In genomic region chr4:52096048-52096447, GRCh38 we compare ENCODE assay signal across 32 cellular contexts. TPM values are rescaled to one million over a fixed set of nuclear protein-coding genes. Genes with fewer than 3 reads are reported as not detected.
DNase-seq lines count a peak whose midpoint lies in the region; ATAC-seq and TF ChIP-seq lines count a peak whose summit lies in the region.
"Had no signal": no experiment of that assay in that cellular context is flagged by ENCODE, and none has a peak within 500 bp of the region (broad histone marks: within the 10 kb centered on the region; RNA-seq: fewer than 3 reads in every experiment).

No MANE protein-coding gene starts in this region.

- H3K27me3 Mint-ChIP-seq in activated CD4-positive, alpha-beta T cell treated with anti-CD3 and anti-CD28 coated beads, Interleukin-2, amount 10 ng/mL, durations not matched to agents 7 days and 5 days, result no peaks in the 10 kb centered on the region

- no peak overlapping the region for H3K23ac ChIP-seq in trophoblast cell (ENCODE audit: low read length)

- no peak overlapping the region for H4K8ac ChIP-seq in trophoblast cell (ENCODE audit: low read depth, low read length)

- no peaks in the 10 kb centered on the region for H3K27me3 ChIP-seq in trophoblast cell (ENCODE audit: insufficient read depth, low read length)
- H3K27me3 ChIP-seq: esophagus muscularis mucosa, Peyer's patch, stomach had no signal

- no peak overlapping the region for H2AK5ac ChIP-seq in trophoblast cell (ENCODE audit: low read length)

- no peaks in the 10 kb centered on the region for H3K4me1 Mint-ChIP-seq in activated CD4-positive, alpha-beta T cell treated with anti-CD3 and anti-CD28 coated beads, Interleukin-2, amount 10 ng/mL, durations not matched to agents 7 days and 5 days
- H3K4me1 Mint-ChIP-seq: activated T-helper 17 cell treated with anti-CD3 and anti-CD28 coated beads, Interleukin-2, amount 50 U/mL, for 72 hours; IgD-negative memory B cell; immature natural killer cell; naive thymus-derived CD4-positive, alpha-beta T cell had no signal

- no peaks in the 10 kb centered on the region for H3K9me3 Mint-ChIP-seq in activated CD4-positive, alpha-beta T cell treated with anti-CD3 and anti-CD28 coated beads, Interleukin-2, amount 10 ng/mL, durations not matched to agents 7 days and 5 days
- H3K9me3 Mint-ChIP-seq: activated T-helper 17 cell treated with anti-CD3 and anti-CD28 coated beads, Interleukin-2, amount 50 U/mL, for 72 hours had no signal

- H3K4me2 ChIP-seq in trophoblast cell (ENCODE audit: low read length), result no peak overlapping the region

- POLR2A ChIA-PET in activated CD4-positive, alpha-beta T cell treated with anti-CD3 and anti-CD28 coated beads, Interleukin-2, amount 10 ng/mL, durations not matched to agents 7 days and 5 days (lab: Charles Lee), result no interaction called here

- no peak for ATAC-seq in HG03175 (IDR thresholded peaks at IDR 0.05; ENCODE audit: unreplicated experiment)
- ATAC-seq: activated T-helper 17 cell treated with anti-CD3 and anti-CD28 coated beads, Interleukin-2, amount 50 U/mL, for 72 hours; effector memory CD8-positive, alpha-beta T cell; naive thymus-derived CD4-positive, alpha-beta T cell had no signal

- H2AFZ ChIP-seq in trophoblast cell (ENCODE audit: insufficient read depth, low read length, poor library complexity), result no peak overlapping the region

- no peaks in the 10 kb centered on the region for H3K4me1 ChIP-seq in trophoblast cell (ENCODE audit: control insufficient read depth in 1 of 2, insufficient read depth in 2 of 2, low read length in 2 of 2)
- H3K4me1 ChIP-seq: Peyer's patch, SJCRH30, stomach had no signal

- H3K4me3 Mint-ChIP-seq in activated CD4-positive, alpha-beta T cell treated with anti-CD3 and anti-CD28 coated beads, Interleukin-2, amount 10 ng/mL, durations not matched to agents 7 days and 5 days, result no peak overlapping the region
- H3K4me3 Mint-ChIP-seq: activated T-helper 17 cell treated with anti-CD3 and anti-CD28 coated beads, Interleukin-2, amount 50 U/mL, for 72 hours; effector memory CD8-positive, alpha-beta T cell; IgD-negative memory B cell; immature natural killer cell; naive thymus-derived CD4-positive, alpha-beta T cell had no signal

- no peak overlapping the region for H3K27ac Mint-ChIP-seq in activated CD4-positive, alpha-beta T cell treated with anti-CD3 and anti-CD28 coated beads, Interleukin-2, amount 10 ng/mL, durations not matched to agents 7 days and 5 days
- H3K27ac Mint-ChIP-seq: activated T-helper 17 cell treated with anti-CD3 and anti-CD28 coated beads, Interleukin-2, amount 50 U/mL, for 72 hours; effector memory CD8-positive, alpha-beta T cell; IgD-negative memory B cell; immature natural killer cell; naive thymus-derived CD4-positive, alpha-beta T cell had no signal

- H3K9me3 ChIP-seq in trophoblast cell (ENCODE audit: insufficient read depth, low read depth, low read length), result peaks cover 2% of the 10 kb centered on the region
- H3K9me3 ChIP-seq: esophagus muscularis mucosa, left ventricle myocardium inferior, Peyer's patch, SJCRH30, stomach, tibial artery had no signal

- H2BK12ac ChIP-seq in trophoblast cell (ENCODE audit: low read length), result no peak overlapping the region

- no peak overlapping the region for H3K4ac ChIP-seq in trophoblast cell (ENCODE audit: low read depth, low read length)

- H3K27ac ChIP-seq in trophoblast cell (ENCODE audit: low read depth, low read length), result no peak overlapping the region
- H3K27ac ChIP-seq: C4-2B, coronary artery, esophagus muscularis mucosa, left ventricle myocardium inferior, Peyer's patch, SJCRH30, skin epidermis, stomach, tibial artery had no signal

- no peaks in the 10 kb centered on the region for H3K36me3 ChIP-seq in trophoblast cell (ENCODE audit: control insufficient read depth in 1 of 2, insufficient read depth in 2 of 2, low read length in 2 of 2)
- H3K36me3 ChIP-seq: esophagus muscularis mucosa, left ventricle myocardium inferior, Peyer's patch, SJCRH30, stomach, tibial artery had no signal

- H4K91ac ChIP-seq in trophoblast cell (ENCODE audit: low read depth, low read length), result no peak overlapping the region

- no peak overlapping the region for H3K14ac ChIP-seq in trophoblast cell (ENCODE audit: low read length)

- H2BK120ac ChIP-seq in trophoblast cell (ENCODE audit: insufficient read depth, low read length, poor library complexity), result no peak overlapping the region

- CTCF ChIA-PET in activated CD4-positive, alpha-beta T cell treated with anti-CD3 and anti-CD28 coated beads, Interleukin-2, amount 10 ng/mL, durations not matched to agents 7 days and 5 days (lab: Charles Lee), result interaction anchor here (1.2 kb wide), 1 partner anchor 15 kb away, joined by 3 read pairs; no protein-coding TSS in a partner anchor

- no peak for TF ChIP-seq CTCF in fibroblast of the aortic adventitia (IDR thresholded peaks at IDR 0.05; ENCODE audit: insufficient read depth, low read length)

- DNase-seq in HT1080 (ENCODE audit: low read depth), result peak; percentile 54
- peak; percentile 27 for DNase-seq in amniotic epithelial cell (ENCODE audit: low read depth)
- DNase-seq in fibroblast of the aortic adventitia (ENCODE audit: low read depth), result peak; percentile 48
- peak; percentile 22 to 66 for DNase-seq in trophoblast cell
- DNase-seq in activated CD4-positive, alpha-beta T cell treated with anti-CD3 and anti-CD28 coated beads, Interleukin-2, amount 10 ng/mL, durations not matched to agents 7 days and 5 days, result no peak
- no peak for DNase-seq in activated T-cell treated with anti-CD3 and anti-CD28 coated beads, Interleukin-2, amount 50 U/mL, for 1 hour
- DNase-seq: activated CD4-positive, alpha-beta T cell treated with anti-CD3 and anti-CD28 coated beads, Interleukin-2, amount 50 U/mL, for 48 hours; activated CD4-positive, CD25-positive, alpha-beta regulatory T cell; activated naive CD4-positive, alpha-beta T cell treated with anti-CD3 and anti-CD28 coated beads, Interleukin-2, amount 50 U/mL, for 16 hours; amygdala; effector memory CD8-positive, alpha-beta T cell; hypothalamus; immature natural killer cell; left ventricle myocardium inferior; midbrain; naive thymus-derived CD4-positive, alpha-beta T cell; NCI-H1105 treated with DMSO at 0.1 percent for 48 hours; NCI-H1930; NCI-H526 treated with DMSO at 0.1 percent for 48 hours; Peyer's patch; SJCRH30; stomach; tibial artery had no signal

- no peaks in the 10 kb centered on the region for H3K79me1 ChIP-seq in trophoblast cell (ENCODE audit: low read length)

- no peak overlapping the region for H3K9ac ChIP-seq in trophoblast cell (ENCODE audit: low read length)

- H3K4me3 ChIP-seq in fibroblast of the aortic adventitia (ENCODE audit: low read depth, low read length) (no peak overlapping the region), trophoblast cell (ENCODE audit: low read depth, low read length) (no peak overlapping the region)
- H3K4me3 ChIP-seq: coronary artery, esophagus muscularis mucosa, left ventricle myocardium inferior, Peyer's patch, SJCRH30, skin epidermis, stomach, tibial artery had no signal

- H3K79me2 ChIP-seq in trophoblast cell (ENCODE audit: control insufficient read depth, insufficient read depth, low read length, poor library complexity), result no peaks in the 10 kb centered on the region

- H2BK5ac ChIP-seq in trophoblast cell (ENCODE audit: low read depth, low read length, poor library complexity), result no peak overlapping the region

- no peak overlapping the region for H3K18ac ChIP-seq in trophoblast cell (ENCODE audit: low read length)

- no peaks in the 10 kb centered on the region for H3K36me3 Mint-ChIP-seq in activated CD4-positive, alpha-beta T cell treated with anti-CD3 and anti-CD28 coated beads, Interleukin-2, amount 10 ng/mL, durations not matched to agents 7 days and 5 days (ENCODE audit: low read depth)
- H3K36me3 Mint-ChIP-seq: IgD-negative memory B cell; immature natural killer cell; naive thymus-derived CD4-positive, alpha-beta T cell had no signal

- no peak overlapping the region for H4K12ac ChIP-seq in trophoblast cell (ENCODE audit: low read depth, low read length)

RNA-seq across cellular contexts. Expression of gene SPATA18, which starts 44.9 kb away (rescaled TPM):
- 2.2 and 3.3 TPM in 2 replicates for total RNA-seq in HT1080 (2014; rRNA removed; shearing (Covaris generic))
- polyA plus RNA-seq in HT1080 (2015; cell fraction: cytosol; rRNA removed), result 2.1 and 2.6 TPM in 2 replicates
- polyA plus RNA-seq in HT1080 (2015; cell fraction: nucleus; rRNA removed), result 4.3 and 4.6 TPM in 2 replicates
- total RNA-seq in fibroblast of the aortic adventitia (ENCODE audit: low replicate concordance), result 21.7 and 22.3 TPM in 2 replicates
- 6.0 and 6.1 TPM in 2 replicates for polyA plus RNA-seq in trophoblast cell (2013)
- under 1 TPM; 0.35 to 0.73 TPM for total RNA-seq in activated CD4-positive, alpha-beta T cell treated with anti-CD3 and anti-CD28 coated beads, Interleukin-2, amount 10 ng/mL, durations not matched to agents 7 days and 5 days
- total RNA-seq: Daoy, M059J, SJCRH30 had no signal
- polyA plus RNA-seq: immature natural killer cell; naive thymus-derived CD4-positive, alpha-beta T cell had no signal

RNA-seq across cellular contexts. Expression of gene SGCB, which starts 57.9 kb away (rescaled TPM):
- total RNA-seq in HT1080 (2014; rRNA removed; shearing (Covaris generic)), result 10.9 and 19.0 TPM in 2 replicates
- 19.8 and 22.6 TPM in 2 replicates for polyA plus RNA-seq in HT1080 (2015; cell fraction: cytosol; rRNA removed)
- 14.7 and 14.9 TPM in 2 replicates for polyA plus RNA-seq in HT1080 (2015; cell fraction: nucleus; rRNA removed)
- 10.0 and 36.2 TPM in 2 replicates for total RNA-seq in fibroblast of the aortic adventitia (ENCODE audit: low replicate concordance)
- polyA plus RNA-seq in trophoblast cell (2013), result 11.1 and 11.3 TPM in 2 replicates
- 10 to 100 TPM; 14.2 to 15.2 TPM for total RNA-seq in activated CD4-positive, alpha-beta T cell treated with anti-CD3 and anti-CD28 coated beads, Interleukin-2, amount 10 ng/mL, durations not matched to agents 7 days and 5 days

Comparison
In these comparisons a context has a peak if more than half of its experiments do, and no peak if none do; other contexts are left out.
1. DNase-seq: peak in HT1080 (single experiment), amniotic epithelial cell (single experiment), fibroblast of the aortic adventitia (single experiment) and trophoblast cell (2 of 2); none in activated CD4-positive, alpha-beta T cell treated with anti-CD3 and anti-CD28 coated beads, Interleukin-2, amount 10 ng/mL, durations not matched to agents 7 days and 5 days (single experiment) and activated T-cell treated with anti-CD3 and anti-CD28 coated beads, Interleukin-2, amount 50 U/mL, for 1 hour (single experiment).